In the genomic region with DNA sequence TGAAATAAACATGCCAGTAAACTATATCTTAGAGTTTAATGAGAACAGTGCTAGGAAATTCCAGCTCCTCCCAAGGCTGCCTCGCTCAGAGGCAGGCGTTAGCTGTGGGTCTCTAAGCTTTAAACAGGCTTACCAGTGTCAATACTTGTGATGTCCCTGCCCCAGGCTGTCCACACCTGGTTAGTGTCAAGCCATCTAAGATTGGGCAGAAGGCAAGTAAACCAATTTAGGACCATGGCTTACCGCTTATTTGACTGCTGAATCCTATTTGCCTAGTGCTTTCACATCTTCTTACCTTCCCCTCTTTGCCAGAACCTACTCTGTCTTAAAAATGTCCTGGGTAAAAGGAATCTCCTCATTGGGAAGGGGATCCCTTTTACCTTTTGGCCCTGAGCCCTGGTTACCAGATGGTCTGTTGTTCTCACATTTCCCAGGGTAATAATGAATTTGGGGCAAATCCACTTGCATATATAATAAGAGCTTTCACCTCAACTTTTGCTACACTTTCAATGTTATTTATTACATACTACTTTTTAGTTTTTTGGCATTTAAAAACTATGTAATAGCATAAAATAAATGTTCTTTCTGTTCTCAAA, we compare ENCODE assay signal across 11 cellular contexts. TPM values are rescaled to one million over a fixed set of nuclear protein-coding genes. Genes with fewer than 3 reads are reported as not detected.
DNase-seq lines count a peak whose midpoint lies in the region; ATAC-seq, FAIRE-seq and TF ChIP-seq lines count a peak whose summit lies in the region.
"Had no signal": no experiment of that assay in that cellular context is flagged by ENCODE, and none has a peak within 500 bp of the region (broad histone marks: within the 10 kb centered on the region; RNA-seq: fewer than 3 reads in every experiment).

No MANE protein-coding gene starts in this region.

- 31 to 37% methylated on average over 3 of the region's 3 CpGs for WGBS in endodermal cell (ENCODE audit: insufficient coverage in 1 of 2, insufficient read length in 1 of 2), 2 experiments

- H3K36me3 ChIP-seq in endodermal cell (ENCODE audit: control insufficient read depth, insufficient read depth, low read length): no peaks in the 10 kb centered on the region
- no peaks in the 10 kb centered on the region for H3K36me3 ChIP-seq in SJCRH30
- H3K36me3 ChIP-seq: adrenal gland, left lung had no signal

- ATAC-seq in HG03066 (IDR thresholded peaks at IDR 0.05; ENCODE audit: low read depth, unreplicated experiment): peak; percentile 48
- ATAC-seq in HG02970 (IDR thresholded peaks at IDR 0.05; ENCODE audit: low FRiP score, unreplicated experiment): no peak
- ATAC-seq: left lung had no signal

- peak overlapping the region; percentile 4 for H3K27ac ChIP-seq in endodermal cell (ENCODE audit: low read depth, low read length)
- H3K27ac ChIP-seq in SJCRH30: no peak overlapping the region
- H3K27ac ChIP-seq: adrenal gland, left lung had no signal

- peak; percentile 90 for FAIRE-seq in GM19239 (lab: Jason Lieb, UNC)

- no peak overlapping the region for H3K4me3 Mint-ChIP-seq in endodermal cell
- H3K4me3 Mint-ChIP-seq: IgD-negative memory B cell had no signal

- H3K4me1 ChIP-seq in endodermal cell (ENCODE audit: control insufficient read depth, insufficient read depth, low read length) (peaks cover 33% of the 10 kb centered on the region), SJCRH30 (no peaks in the 10 kb centered on the region)

- H3K27me3 ChIP-seq in endodermal cell (ENCODE audit: control insufficient read depth, insufficient read depth, low read length, poor library complexity, severe bottlenecking) (no peaks in the 10 kb centered on the region), SJCRH30 (no peaks in the 10 kb centered on the region)
- H3K27me3 ChIP-seq: adrenal gland, left lung had no signal

- no peaks in the 10 kb centered on the region for H3K36me3 Mint-ChIP-seq in endodermal cell (ENCODE audit: low read depth)
- H3K36me3 Mint-ChIP-seq: IgD-negative memory B cell had no signal

- DNase-seq in DMS 273 (lab: John Stamatoyannopoulos, UW; ENCODE audit: unreplicated experiment): peak; percentile 74
- DNase-seq in GM19239 (ENCODE audit: insufficient read length, low spot score): no peak
- peak; percentile 73 for DNase-seq in endodermal cell
- DNase-seq in SJCRH30: no peak
- no peak for DNase-seq in head of caudate nucleus
- DNase-seq in SHP77 treated with DMSO at 0.1 percent for 48 hours (lab: John Stamatoyannopoulos, UW): no peak
- DNase-seq: left lung had no signal

- intact Hi-C loops in head of caudate nucleus (cut with DNase I): no loop called here

- H3K4me3 ChIP-seq in endodermal cell (ENCODE audit: low read length): peak overlapping the region; percentile 6
- no peak overlapping the region for H3K4me3 ChIP-seq in SJCRH30
- H3K4me3 ChIP-seq: adrenal gland, left lung had no signal

- H3K4me1 Mint-ChIP-seq in endodermal cell: peaks cover 54% of the 10 kb centered on the region

- no peaks in the 10 kb centered on the region for H3K9me3 Mint-ChIP-seq in endodermal cell
- H3K9me3 Mint-ChIP-seq: IgD-negative memory B cell had no signal

- no peak for TF ChIP-seq CTCF in endodermal cell (conservative IDR thresholded peaks at IDR 0.05)

- H3K27ac Mint-ChIP-seq in endodermal cell: peak overlapping the region; percentile 74
- H3K27ac Mint-ChIP-seq: IgD-negative memory B cell had no signal

- no peaks in the 10 kb centered on the region for H3K27me3 Mint-ChIP-seq in endodermal cell (ENCODE audit: insufficient read depth)
- H3K27me3 Mint-ChIP-seq: IgD-negative memory B cell had no signal

- no peaks in the 10 kb centered on the region for H3K9me3 ChIP-seq in endodermal cell (ENCODE audit: control insufficient read depth, low read length)
- no peaks in the 10 kb centered on the region for H3K9me3 ChIP-seq in SJCRH30 (replicated peaks)
- H3K9me3 ChIP-seq: adrenal gland, left lung had no signal

- H3K9ac ChIP-seq in endodermal cell (ENCODE audit: extremely low read depth, low read length, poor library complexity, severe bottlenecking): no peak overlapping the region

RNA-seq across cellular contexts. Expression of a gene that starts 14.9 kb away (rescaled TPM):
- 10 to 100 TPM; 41.3 to 52.0 TPM for total RNA-seq in endodermal cell
- 31.7 TPM for polyA plus RNA-seq in endodermal cell (2013, experiment 1 of 2)
- 31.6 TPM for polyA plus RNA-seq in endodermal cell (2013, experiment 2 of 2)
- total RNA-seq in SJCRH30 (2014; rRNA removed; shearing (Covaris generic)): 35.1 and 37.6 TPM in 2 replicates

Comparison
In these comparisons a context has a peak if more than half of its experiments do, and no peak if none do; other contexts are left out.
1. DNase-seq: peak in DMS 273 (single experiment) and endodermal cell (single experiment); none in GM19239 (single experiment), SJCRH30 (0 of 2), head of caudate nucleus (0 of 42) and SHP77 treated with DMSO at 0.1 percent for 48 hours (single experiment).